Comparison of ENCODE assay signal across 13 cellular contexts in genomic region chr1:226903819-226904710, GRCh38. TPM values are rescaled to one million over a fixed set of nuclear protein-coding genes. Genes with fewer than 3 reads are reported as not detected.
DNase-seq lines count a peak whose midpoint lies in the region; ATAC-seq, FAIRE-seq and TF ChIP-seq lines count a peak whose summit lies in the region.
"Had no signal": no experiment of that assay in that cellular context is flagged by ENCODE, and none has a peak within 500 bp of the region (broad histone marks: within the 10 kb centered on the region; RNA-seq: fewer than 3 reads in every experiment).

No MANE protein-coding gene starts in this region.

- in situ Hi-C loops in GM12878 (cut with MboI) = no loop called here

- H3K36me3 ChIP-seq in SK-N-SH (replicated peaks in 1 of 2; ENCODE audit: control insufficient read depth in 1 of 2, insufficient read depth in 2 of 2, low read length in 1 of 2) (peaks cover 0 to 4% of the 10 kb centered on the region in 2 experiments), GM12878 (ENCODE audit: control insufficient read depth in 2 of 2, insufficient read depth in 2 of 2, low read length in 1 of 2) (no peaks in the 10 kb centered on the region; a peak in 1 of 4 replicates)
- no peaks in the 10 kb centered on the region for H3K36me3 ChIP-seq in effector memory CD4-positive, alpha-beta T cell (ENCODE audit: control insufficient read depth, insufficient read depth, low read length)

- H3K4me3 ChIP-seq in SK-N-SH (ENCODE audit: low read depth in 2 of 2, low read length in 1 of 2) (no peak overlapping the region), GM12878 (no peak overlapping the region)
- no peak overlapping the region for H3K4me3 ChIP-seq in effector memory CD4-positive, alpha-beta T cell (ENCODE audit: insufficient read depth, low read depth, low read length, poor library complexity, severe bottlenecking)

- TF ChIP-seq CTCF in SK-N-SH (IDR thresholded peaks at IDR 0.05) (no peak), GM12878 (IDR thresholded peaks at IDR 0.05 in 2 of 3, conservative IDR thresholded peaks at IDR 0.05 in 1 of 3; ENCODE audit: control insufficient read depth in 2 of 3, extremely low read depth in 1 of 3, insufficient read depth in 1 of 3, low read depth in 3 of 3, low read length in 3 of 3) (no peak)

- 87% methylated on average over 12 of the region's 12 CpGs for WGBS in SK-N-SH (ENCODE audit: low lambda C conversion rate)
- 52% methylated on average over 12 of the region's 12 CpGs for WGBS in GM12878 (ENCODE audit: insufficient coverage, insufficient replicate concordance, low lambda C conversion rate, missing lambda C conversion rate)

- CTCF ChIA-PET in SK-N-SH (lab: Yijun Ruan, JAX) (no interaction called here), GM12878 (lab: Yijun Ruan, JAX) (interaction anchor here (1.0 kb wide), 1 partner anchor 21 kb away, joined by 3 read pairs; no protein-coding TSS in a partner anchor)

- FAIRE-seq in GM12878 (lab: Jason Lieb, UNC) = no peak
- FAIRE-seq: kidney, TTC549 had no signal

- H3K9ac ChIP-seq in SK-N-SH (no peak overlapping the region), GM12878 (ENCODE audit: control insufficient read depth, insufficient read depth, low read length) (no peak overlapping the region)

- H3K9me3 ChIP-seq in SK-N-SH = no peaks in the 10 kb centered on the region
- H3K9me3 ChIP-seq in GM12878 (replicated peaks; ENCODE audit: control insufficient read depth, insufficient read depth, low read length) = no peaks in the 10 kb centered on the region; the same call in 2 of the 3 replicates
- H3K9me3 ChIP-seq in effector memory CD4-positive, alpha-beta T cell (ENCODE audit: control insufficient read depth, low read length) = no peaks in the 10 kb centered on the region

- no peak for TF ChIP-seq POLR2A in GM12878 (IDR thresholded peaks at IDR 0.05; ENCODE audit: low read depth, low read length)

- H3K79me2 ChIP-seq in SK-N-SH (ENCODE audit: insufficient read depth) (no peaks in the 10 kb centered on the region), GM12878 (ENCODE audit: control insufficient read depth, insufficient read depth, low read length) (no peaks in the 10 kb centered on the region)

- SMC1A ChIA-PET in GM12878 (lab: Charles Lee; ENCODE audit: uncharacterized antibody, unreplicated experiment) = no interaction called here

- H3K4me1 ChIP-seq in SK-N-SH (ENCODE audit: control insufficient read depth in 1 of 2, insufficient read depth in 2 of 2, low read depth in 1 of 2, low read length in 1 of 2) (no peaks in the 10 kb centered on the region; a peak in 1 of 4 replicates), GM12878 (ENCODE audit: control insufficient read depth, insufficient read depth, low read length) (no peaks in the 10 kb centered on the region)
- H3K4me1 ChIP-seq in effector memory CD4-positive, alpha-beta T cell (ENCODE audit: control insufficient read depth, insufficient read depth, low read length, poor library complexity, severe bottlenecking) = no peaks in the 10 kb centered on the region

- intact Hi-C loops in GM12878 (cut with micrococcal nuclease; ENCODE audit: unreplicated experiment) = no loop called here

- RAD21 ChIA-PET in GM12878 (lab: Charles Lee; ENCODE audit: unreplicated experiment) = no interaction called here

- no peak overlapping the region for H3K4me2 ChIP-seq in SK-N-SH
- H3K4me2 ChIP-seq in GM12878 (ENCODE audit: control insufficient read depth, insufficient read depth) = no peak overlapping the region

- H3K27ac ChIP-seq in SK-N-SH (ENCODE audit: low read depth in 2 of 2, low read length in 1 of 2) (no peak overlapping the region), GM12878 (ENCODE audit: control insufficient read depth, insufficient read depth) (no peak overlapping the region)
- H3K27ac ChIP-seq in effector memory CD4-positive, alpha-beta T cell (ENCODE audit: insufficient read depth, low read length, poor library complexity, severe bottlenecking) = no peak overlapping the region

- TF ChIP-seq RAD21 in SK-N-SH (IDR thresholded peaks at IDR 0.05; ENCODE audit: low read length) (no peak), GM12878 (IDR thresholded peaks at IDR 0.05; ENCODE audit: insufficient read depth, low read depth, low read length) (no peak)

- POLR2A ChIA-PET in SK-N-SH (lab: Yijun Ruan, JAX) = no interaction called here
- POLR2A ChIA-PET in GM12878 (lab: Charles Lee) = no interaction called here

- DNase-seq in SK-N-SH (no peak), GM12878 (ENCODE audit: low read depth, low spot score) (no peak), kidney glomerular epithelial cell (lab: John Stamatoyannopoulos, UW) (peak; percentile 27), ureter (ENCODE audit: low spot score) (peak; percentile 83), glomerular visceral epithelial cell (ENCODE audit: extremely low spot score) (no peak), NCI-H2227 treated with DMSO at 0.1 percent for 48 hours (lab: John Stamatoyannopoulos, UW) (no peak)
- DNase-seq in effector memory CD4-positive, alpha-beta T cell = no peak
- DNase-seq: erythroblast; H7; kidney; stimulated activated naive CD4-positive, alpha-beta T cell had no signal

- no peaks in the 10 kb centered on the region for H3F3A ChIP-seq in SK-N-SH (replicated peaks; ENCODE audit: insufficient read depth)

- ATAC-seq in SK-N-SH treated with all-trans-retinoic acid at 6 μM for 48 hours (peak; percentile 65), GM12878 (no peak)

- TF ChIP-seq EP300 in SK-N-SH (IDR thresholded peaks at IDR 0.05; ENCODE audit: borderline replicate concordance in 1 of 2, low read depth in 1 of 2, low read length in 1 of 2) = no peak
- no peak for TF ChIP-seq EP300 in GM12878 (IDR thresholded peaks at IDR 0.05; ENCODE audit: borderline replicate concordance in 1 of 2, control insufficient read depth in 1 of 2, low read depth in 2 of 2, low read length in 2 of 2)

- H3K9me2 ChIP-seq in SK-N-SH = no peaks in the 10 kb centered on the region

- no TSS peak for BruUV-seq in GM12878 (replicated peaks; lab: Mats Ljungman, UMichigan)

- no peak overlapping the region for H2AFZ ChIP-seq in SK-N-SH (ENCODE audit: low read depth)
- H2AFZ ChIP-seq in GM12878 (ENCODE audit: control insufficient read depth, low read depth, low read length) = no peak overlapping the region

- H4K20me1 ChIP-seq in SK-N-SH (ENCODE audit: insufficient read depth) (no peaks in the 10 kb centered on the region), GM12878 (ENCODE audit: control insufficient read depth, insufficient read depth) (no peaks in the 10 kb centered on the region)

- H3K27me3 ChIP-seq in SK-N-SH (ENCODE audit: insufficient read depth) = no peaks in the 10 kb centered on the region
- H3K27me3 ChIP-seq in GM12878 (replicated peaks in 1 of 2; ENCODE audit: control insufficient read depth in 2 of 2, insufficient read depth in 2 of 2, low read length in 1 of 2) = no peaks in the 10 kb centered on the region
- H3K27me3 ChIP-seq in effector memory CD4-positive, alpha-beta T cell (replicated peaks; ENCODE audit: control insufficient read depth, insufficient read depth, low read length, poor library complexity, severe bottlenecking) = no peaks in the 10 kb centered on the region

TF ChIP-seq in SK-N-SH treated with all-trans-retinoic acid at 6 μM for 48 hours, 23 proteins besides CTCF, POLR2A, EP300 and RAD21 (continues in another document):
- no peak for TF ChIP-seq OSR1 (CRISPR knock-in tag; IDR thresholded peaks at IDR 0.05)

TF ChIP-seq in SK-N-SH, 30 proteins besides CTCF, POLR2A, EP300 and RAD21 (continues in another document):
- no peak for TF ChIP-seq TCF12 (IDR thresholded peaks at IDR 0.05)

RNA-seq across cellular contexts. Expression of gene PSEN2, which starts 33.6 kb away (rescaled TPM):
- polyA plus RNA-seq in SK-N-SH (2012; rRNA removed) (20.2 and 31.6 TPM in 2 replicates), GM12878 (2011; rRNA removed) (2.1 and 4.4 TPM in 2 replicates), GM12878 (2014; fragmentation: Illumina TruSeq; extraction: Trizol) (3.4 and 5.7 TPM in 2 replicates), GM12878 (2014; fragmentation: Nextera tagmentation; extraction: Ambion mirVana) (1 to 10 TPM in 1 of 2 experiments, under 1 TPM in 1; 0.90 to 2.5 TPM), GM12878 (2014; rRNA removed) (7.3 and 13.3 TPM in 2 replicates), GM12878 (2016; fragmentation: Nextera tagmentation; extraction: Ambion mirVana) (1 to 10 TPM; 8.2 to 10.0 TPM)
- polyA plus RNA-seq in SK-N-SH (2012; cell fraction: cytosol; rRNA removed) = 12.3 and 17.8 TPM in 2 replicates
- polyA plus RNA-seq in SK-N-SH (2012; cell fraction: nucleus; rRNA removed) = 45.3 TPM in 2 replicates
- total RNA-seq in GM12878 (2013; cell fraction: nucleolus; rRNA removed) = 10.3 and 11.9 TPM in 2 replicates
- total RNA-seq in GM12878 (2014; rRNA removed) (13.0 and 13.2 TPM in 2 replicates), GM12878 (2014; rRNA removed; fragmentation: Illumina TruSeq; extraction: Trizol) (5.7 and 6.7 TPM in 2 replicates), GM12878 (2021) (8.2 and 11.0 TPM in 2 replicates), ureter (29.1 TPM)
- polyA plus RNA-seq in GM12878 (2011; ENCODE audit: low read depth) = 2.2 TPM
- polyA plus RNA-seq in GM12878 (2011; cell fraction: cytosol; rRNA removed) = 5.4 and 6.3 TPM in 2 replicates
- 7.8 and 9.7 TPM in 2 replicates for polyA plus RNA-seq in GM12878 (2011; cell fraction: nucleus; rRNA removed)
- polyA plus RNA-seq in GM12878 (2012) = 2.8 and 3.7 TPM in 2 replicates
- 6.6 and 8.9 TPM in 2 replicates for polyA minus RNA-seq in GM12878 (2011; rRNA and poly(A)+ RNA removed)
- polyA minus RNA-seq in GM12878 (2011; cell fraction: cytosol; rRNA and poly(A)+ RNA removed) = 2.4 and 3.8 TPM in 2 replicates
- 4.5 and 9.2 TPM in 2 replicates for polyA minus RNA-seq in GM12878 (2011; cell fraction: nucleus; rRNA and poly(A)+ RNA removed)

RNA-seq across cellular contexts. Expression of gene COQ8A, which starts 36.0 kb away (rescaled TPM):
- polyA plus RNA-seq in SK-N-SH (2012; rRNA removed) = 11.8 and 12.1 TPM in 2 replicates
- polyA plus RNA-seq in SK-N-SH (2012; cell fraction: cytosol; rRNA removed) = 6.6 and 8.3 TPM in 2 replicates
- polyA plus RNA-seq in SK-N-SH (2012; cell fraction: nucleus; rRNA removed) = 34.6 and 42.3 TPM in 2 replicates
- total RNA-seq in GM12878 (2013; cell fraction: nucleolus; rRNA removed) = 12.6 and 14.3 TPM in 2 replicates
- total RNA-seq in GM12878 (2014; rRNA removed) = 13.0 and 14.2 TPM in 2 replicates
- 5.4 and 6.5 TPM in 2 replicates for total RNA-seq in GM12878 (2014; rRNA removed; fragmentation: Illumina TruSeq; extraction: Trizol)
- total RNA-seq in GM12878 (2021) = 13.3 and 13.4 TPM in 2 replicates
- polyA plus RNA-seq in GM12878 (2011; ENCODE audit: low read depth) = 7.4 TPM
- 9.9 and 14.9 TPM in 2 replicates for polyA plus RNA-seq in GM12878 (2011; rRNA removed)
- polyA plus RNA-seq in GM12878 (2011; cell fraction: cytosol; rRNA removed) = 14.8 and 17.5 TPM in 2 replicates
- polyA plus RNA-seq in GM12878 (2011; cell fraction: nucleus; rRNA removed) = 26.8 and 28.7 TPM in 2 replicates
- polyA plus RNA-seq in GM12878 (2012) = 11.5 and 15.0 TPM in 2 replicates
- polyA plus RNA-seq in GM12878 (2014; fragmentation: Illumina TruSeq; extraction: Trizol) = 4.3 and 7.6 TPM in 2 replicates
- 1 to 10 TPM in 1 of 2 experiments, under 1 TPM in 1; 0.72 to 1.9 TPM for polyA plus RNA-seq in GM12878 (2014; fragmentation: Nextera tagmentation; extraction: Ambion mirVana)
- 10.8 and 13.2 TPM in 2 replicates for polyA plus RNA-seq in GM12878 (2014; rRNA removed)
- 10 to 100 TPM; 22.0 to 24.8 TPM for polyA plus RNA-seq in GM12878 (2016; fragmentation: Nextera tagmentation; extraction: Ambion mirVana)
- 4.5 and 9.7 TPM in 2 replicates for polyA minus RNA-seq in GM12878 (2011; rRNA and poly(A)+ RNA removed)
- polyA minus RNA-seq in GM12878 (2011; cell fraction: cytosol; rRNA and poly(A)+ RNA removed) = 3.1 and 5.7 TPM in 2 replicates
- 3.7 and 5.6 TPM in 2 replicates for polyA minus RNA-seq in GM12878 (2011; cell fraction: nucleus; rRNA and poly(A)+ RNA removed)
- 32.7 TPM for total RNA-seq in ureter

Comparison
In these comparisons a context has a peak if more than half of its experiments do, and no peak if none do; other contexts are left out.
1. DNase-seq: peak in kidney glomerular epithelial cell (single experiment) and ureter (single experiment); none in SK-N-SH (single experiment), GM12878 (single experiment), effector memory CD4-positive, alpha-beta T cell (0 of 3), glomerular visceral epithelial cell (single experiment) and NCI-H2227 treated with DMSO at 0.1 percent for 48 hours (single experiment).